8 cellular contexts compared by ENCODE assay signal in the genomic region with DNA sequence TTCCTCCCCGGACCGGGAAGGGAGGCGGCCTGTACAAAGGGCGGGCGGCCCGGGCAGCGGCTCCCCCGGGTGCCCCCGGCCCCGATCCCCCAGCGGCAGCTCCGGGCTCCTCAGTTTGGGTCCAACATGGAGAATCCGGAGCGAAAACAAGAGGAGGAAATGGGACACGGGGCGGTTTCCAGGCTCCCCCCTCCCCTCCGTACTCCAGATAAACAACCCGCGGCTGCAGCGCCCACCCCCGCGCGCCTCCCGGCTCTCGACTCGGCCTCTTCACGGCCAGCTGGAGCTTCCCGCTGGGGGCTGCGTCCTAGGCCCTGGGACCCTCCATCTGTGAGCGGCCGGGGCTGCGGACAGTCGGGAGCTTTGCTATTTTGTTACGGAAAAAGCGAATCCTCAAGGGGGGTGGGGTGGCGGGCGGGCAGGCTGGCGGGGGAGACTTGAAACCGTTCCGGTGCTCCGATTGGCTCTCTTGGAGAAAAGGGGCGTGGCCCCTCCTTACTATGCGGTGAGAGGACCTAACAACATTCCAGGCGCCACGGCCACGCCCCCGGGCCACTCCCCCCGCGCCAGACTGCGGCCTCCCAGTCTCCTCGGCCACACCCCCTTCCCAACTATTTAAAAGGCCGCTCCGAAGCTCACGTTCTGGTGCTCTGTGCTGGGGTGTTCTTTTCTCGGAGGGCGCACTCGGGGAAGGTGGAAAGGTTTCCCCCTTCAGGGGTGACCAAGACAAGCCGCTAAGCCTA. TPM values are rescaled to one million over a fixed set of nuclear protein-coding genes. Genes with fewer than 3 reads are reported as not detected.
DNase-seq lines count a peak whose midpoint lies in the region; ATAC-seq and TF ChIP-seq lines count a peak whose summit lies in the region.

A gene with protein sequence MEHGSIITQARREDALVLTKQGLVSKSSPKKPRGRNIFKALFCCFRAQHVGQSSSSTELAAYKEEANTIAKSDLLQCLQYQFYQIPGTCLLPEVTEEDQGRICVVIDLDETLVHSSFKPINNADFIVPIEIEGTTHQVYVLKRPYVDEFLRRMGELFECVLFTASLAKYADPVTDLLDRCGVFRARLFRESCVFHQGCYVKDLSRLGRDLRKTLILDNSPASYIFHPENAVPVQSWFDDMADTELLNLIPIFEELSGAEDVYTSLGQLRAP (minus strand): TSS at position 153 of the 743 bp plus-strand sequence. CDS start 294 bp downstream, outside the sequence.

- no peaks in the 10 kb centered on the region; the same call in 1 of the 2 replicates for H3K27me3 ChIP-seq in MM.1S (replicated peaks; ENCODE audit: insufficient read depth, low read length)

- H3K4me3 Mint-ChIP-seq in natural killer cell = peak within 1 kb of the TSS; percentile 86

- H3K9ac ChIP-seq in MM.1S (ENCODE audit: low read length) = peak within 1 kb of the TSS; percentile 95

- peak; percentile 28 to 60 (median 50) for ATAC-seq in natural killer cell

- H4K20me1 ChIP-seq in MM.1S (ENCODE audit: insufficient read depth, low read length) = peaks cover 22% of the 10 kb centered on the region

- H3K4me2 ChIP-seq in MM.1S (ENCODE audit: low read depth, low read length) = peak within 1 kb of the TSS; percentile 92

- H3K4me3 ChIP-seq in MM.1S (ENCODE audit: low read length) = peak within 1 kb of the TSS; percentile 99

- H3K4me1 ChIP-seq in MM.1S (ENCODE audit: low read length) = peaks cover 26% of the 10 kb centered on the region

- peak within 1 kb of the TSS; percentile 80 for H3K27ac ChIP-seq in MM.1S (ENCODE audit: low read length)

- H2AFZ ChIP-seq in MM.1S (ENCODE audit: low read length) = peak within 1 kb of the TSS; percentile 95

- TF ChIP-seq CTCF in MM.1S (IDR thresholded peaks at IDR 0.05; ENCODE audit: low read length) (no peak), natural killer cell (IDR thresholded peaks at IDR 0.05) (no peak)

- peak within 1 kb of the TSS; percentile 69 to 95 for H3K27ac Mint-ChIP-seq in natural killer cell

- H3K9me2 ChIP-seq in MM.1S (replicated peaks; ENCODE audit: insufficient read depth, low read length) = no peaks in the 10 kb centered on the region

- no peaks in the 10 kb centered on the region for H3K9me3 Mint-ChIP-seq in natural killer cell

- DNase-seq in DMS153 treated with DMSO at 0.1 percent for 48 hours (lab: John Stamatoyannopoulos, UW; ENCODE audit: unreplicated experiment) = peak; percentile 96
- DNase-seq in H4 (ENCODE audit: low spot score) = peak; percentile 94
- DNase-seq in MM.1S = peak; percentile 98
- DNase-seq in SHP77 treated with DMSO at 0.1 percent for 48 hours (lab: John Stamatoyannopoulos, UW) = peak; percentile 86
- peak; percentile 80 for DNase-seq in activated effector memory CD4-positive, alpha-beta T cell treated with Interleukin-2 at 50 U/mL for 16 hours
- DNase-seq in fibroblast of peridontal ligament (ENCODE audit: extremely low read depth) = peak; percentile 98
- DNase-seq in natural killer cell = peak; percentile 71
- DNase-seq in stimulated activated naive CD4-positive, alpha-beta T cell (lab: John Stamatoyannopoulos, UW) = peak; percentile 72 to 92 (median 88)

- peaks cover 49% of the 10 kb centered on the region for H3K79me2 ChIP-seq in MM.1S (ENCODE audit: low read length)

- no peaks in the 10 kb centered on the region for H3K36me3 Mint-ChIP-seq in natural killer cell

- intact Hi-C loops in natural killer cell (cut with micrococcal nuclease) = loop anchor here (5.0 kb wide), 1 partner anchor 64 kb away; the partner anchor contains the start of gene TSFM

- no peaks in the 10 kb centered on the region for H3K36me3 ChIP-seq in MM.1S (replicated peaks; ENCODE audit: insufficient read depth, low read length)

- H3K4me1 Mint-ChIP-seq in natural killer cell = peaks cover 29 to 47% of the 10 kb centered on the region in 2 donors

- H3K9me3 ChIP-seq in MM.1S (replicated peaks; ENCODE audit: insufficient read depth, low read length) = no peaks in the 10 kb centered on the region

- peaks cover 14% of the 10 kb centered on the region for H3F3A ChIP-seq in MM.1S (ENCODE audit: insufficient read depth, low read length)

- H3K27me3 Mint-ChIP-seq in natural killer cell (ENCODE audit: low read depth in 2 of 2) = peaks cover 9% of the 10 kb centered on the region in 2 donors

RNA-seq across cellular contexts. Expression of the gene that starts here (rescaled TPM):
- total RNA-seq in H4 (2014; rRNA removed; shearing (Covaris generic)) = 36.1 and 44.8 TPM in 2 replicates
- total RNA-seq in natural killer cell = 100 to 1,000 TPM in 2 of 3 donors, 10 to 100 TPM in 1; 93.8 to 135 (median 123) TPM

Comparison
In these comparisons a context has a peak if more than half of its experiments do, and no peak if none do; other contexts are left out.
1. Peak in every context shown above with its lines: DNase-seq, ATAC-seq, H3K4me3 ChIP-seq and H3K27ac ChIP-seq.